Comparison of ENCODE assay signal across 8 cellular contexts in the genomic region with DNA sequence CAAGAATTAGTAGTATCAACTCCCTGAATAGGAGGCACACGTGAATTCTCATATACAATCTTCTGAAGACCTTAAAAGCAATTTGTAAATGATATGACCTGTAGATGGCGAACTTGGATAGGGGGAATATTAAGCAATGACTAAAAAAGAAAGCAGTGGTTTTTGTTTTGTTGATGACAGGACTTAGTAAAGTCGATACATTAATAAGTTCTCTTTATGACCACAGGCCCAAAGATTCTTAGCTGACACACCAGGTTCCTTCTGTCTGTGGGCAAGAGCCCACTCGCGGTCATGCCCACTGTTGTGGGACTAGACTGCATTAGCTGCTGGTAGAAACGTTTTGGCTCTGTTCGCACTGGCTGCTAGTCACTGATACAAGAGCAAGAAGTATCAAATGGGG. TPM values are rescaled to one million over a fixed set of nuclear protein-coding genes. Genes with fewer than 3 reads are reported as not detected.
DNase-seq lines count a peak whose midpoint lies in the region; ATAC-seq, FAIRE-seq and TF ChIP-seq lines count a peak whose summit lies in the region.

No MANE protein-coding gene starts in this region.

- peak; percentile 28 for TF ChIP-seq CTCF in bronchial epithelial cell (IDR thresholded peaks at IDR 0.05; ENCODE audit: insufficient read depth, low read length, severe bottlenecking)

- H3K4me2 ChIP-seq in mesenchymal stem cell (ENCODE audit: low read length, poor library complexity, severe bottlenecking) = no peak overlapping the region

- no peak overlapping the region for H3K4me3 ChIP-seq in bronchial epithelial cell (ENCODE audit: low read depth, low read length)
- no peak overlapping the region for H3K4me3 ChIP-seq in mesenchymal stem cell (ENCODE audit: insufficient read depth in 1 of 2, low read depth in 1 of 2, low read length in 2 of 2)

- 35% methylated on average over 5 of the region's 7 CpGs for WGBS in mesenchymal stem cell

- H2BK120ac ChIP-seq in mesenchymal stem cell (ENCODE audit: low read depth, low read length) = no peak overlapping the region

- FAIRE-seq in bronchial epithelial cell (lab: Jason Lieb, UNC) = no peak

- no peak overlapping the region for H2BK5ac ChIP-seq in mesenchymal stem cell (ENCODE audit: low read depth, low read length, poor library complexity, severe bottlenecking)

- no peak overlapping the region for H4K91ac ChIP-seq in mesenchymal stem cell (ENCODE audit: low read length)

- ATAC-seq in GM19395 (IDR thresholded peaks at IDR 0.05; ENCODE audit: unreplicated experiment) (peak; percentile 87), HG03175 (IDR thresholded peaks at IDR 0.05; ENCODE audit: unreplicated experiment) (peak; percentile 85)

- no peak overlapping the region for H2AK5ac ChIP-seq in mesenchymal stem cell (ENCODE audit: low read length, severe bottlenecking)

- no peak overlapping the region for H3K4ac ChIP-seq in mesenchymal stem cell (ENCODE audit: low read depth in 1 of 2, low read length in 2 of 2)

- DNase-seq in NOMO-1 treated with DMSO at 0.1 percent for 48 hours (lab: John Stamatoyannopoulos, UW; ENCODE audit: unreplicated experiment) (peak; percentile 56), NOMO-1 treated with dmso at 0.1 percent for 144 hours (lab: John Stamatoyannopoulos, UW; ENCODE audit: unreplicated experiment) (no peak), NCI-H345 treated with DMSO at 0.1 percent for 48 hours (lab: John Stamatoyannopoulos, UW; ENCODE audit: unreplicated experiment) (peak; percentile 22), bronchial epithelial cell (ENCODE audit: low read depth) (peak; percentile 63), mesenchymal stem cell (peak; percentile 65), epidermal melanocyte (ENCODE audit: insufficient read length, low spot score) (no peak)

- no peak overlapping the region for H3K23ac ChIP-seq in mesenchymal stem cell (ENCODE audit: low read length in 2 of 2)

- peaks cover 3% of the 10 kb centered on the region for H3K79me1 ChIP-seq in mesenchymal stem cell (replicated peaks; ENCODE audit: low read length, poor library complexity, severe bottlenecking)

- H3K27ac ChIP-seq in mesenchymal stem cell (ENCODE audit: low read length, poor library complexity, severe bottlenecking) = no peak overlapping the region

- H3K36me3 ChIP-seq in bronchial epithelial cell (ENCODE audit: control insufficient read depth, insufficient read depth, low read length) = peaks cover 5% of the 10 kb centered on the region
- H3K36me3 ChIP-seq in mesenchymal stem cell (ENCODE audit: control insufficient read depth in 1 of 2, insufficient read depth in 2 of 2, low read depth in 1 of 2, low read length in 2 of 2) = peaks cover 3 to 30% of the 10 kb centered on the region in 2 experiments

- no peak overlapping the region for H2BK15ac ChIP-seq in mesenchymal stem cell (ENCODE audit: low read depth, poor library complexity, severe bottlenecking)

- no peaks in the 10 kb centered on the region for H3K4me1 ChIP-seq in mesenchymal stem cell (ENCODE audit: control insufficient read depth, insufficient read depth, low read depth, low read length)

- H4K8ac ChIP-seq in mesenchymal stem cell (ENCODE audit: low read length) = no peak overlapping the region

- no peak overlapping the region for H2AFZ ChIP-seq in mesenchymal stem cell (ENCODE audit: low read depth, low read length)

- no peak overlapping the region for H3K14ac ChIP-seq in mesenchymal stem cell (ENCODE audit: low read length in 2 of 2)

- H3K9ac ChIP-seq in mesenchymal stem cell (ENCODE audit: low read length) = peak overlapping the region; percentile 37

- H3K18ac ChIP-seq in mesenchymal stem cell (ENCODE audit: low read depth in 1 of 2, low read length in 2 of 2) = no peak overlapping the region

- H3K27me3 ChIP-seq in bronchial epithelial cell (ENCODE audit: control insufficient read depth, insufficient read depth, low read length) (no peaks in the 10 kb centered on the region), mesenchymal stem cell (ENCODE audit: control insufficient read depth in 1 of 2, insufficient read depth in 1 of 2, low read length in 2 of 2) (no peaks in the 10 kb centered on the region)

- no peak overlapping the region for H2BK12ac ChIP-seq in mesenchymal stem cell (ENCODE audit: low read length in 2 of 2)

- no peaks in the 10 kb centered on the region for H3K9me3 ChIP-seq in mesenchymal stem cell (ENCODE audit: control insufficient read depth, low read length)

RNA-seq across cellular contexts. Expression of gene ALPK1, which starts 30.8 kb away (rescaled TPM):
- total RNA-seq in bronchial epithelial cell = 13.7 and 52.4 TPM in 2 replicates
- 3.2 TPM for polyA plus RNA-seq in mesenchymal stem cell (2013, experiment 1 of 2)
- 3.1 TPM for polyA plus RNA-seq in mesenchymal stem cell (2013, experiment 2 of 2)

RNA-seq across cellular contexts. Expression of gene TIFA, which starts 42.2 kb away (rescaled TPM):
- 6.3 and 7.2 TPM in 2 replicates for total RNA-seq in bronchial epithelial cell
- 1.9 TPM for polyA plus RNA-seq in mesenchymal stem cell (2013, experiment 1 of 2)
- 2.4 TPM for polyA plus RNA-seq in mesenchymal stem cell (2013, experiment 2 of 2)

Comparison
In these comparisons a context has a peak if more than half of its experiments do, and no peak if none do; other contexts are left out.
1. DNase-seq: peak in NOMO-1 treated with DMSO at 0.1 percent for 48 hours (single experiment), NCI-H345 treated with DMSO at 0.1 percent for 48 hours (single experiment), bronchial epithelial cell (single experiment) and mesenchymal stem cell (single experiment); none in NOMO-1 treated with dmso at 0.1 percent for 144 hours (single experiment) and epidermal melanocyte (single experiment).